ENCODE assay signal across 9 cellular contexts in the genomic region with DNA sequence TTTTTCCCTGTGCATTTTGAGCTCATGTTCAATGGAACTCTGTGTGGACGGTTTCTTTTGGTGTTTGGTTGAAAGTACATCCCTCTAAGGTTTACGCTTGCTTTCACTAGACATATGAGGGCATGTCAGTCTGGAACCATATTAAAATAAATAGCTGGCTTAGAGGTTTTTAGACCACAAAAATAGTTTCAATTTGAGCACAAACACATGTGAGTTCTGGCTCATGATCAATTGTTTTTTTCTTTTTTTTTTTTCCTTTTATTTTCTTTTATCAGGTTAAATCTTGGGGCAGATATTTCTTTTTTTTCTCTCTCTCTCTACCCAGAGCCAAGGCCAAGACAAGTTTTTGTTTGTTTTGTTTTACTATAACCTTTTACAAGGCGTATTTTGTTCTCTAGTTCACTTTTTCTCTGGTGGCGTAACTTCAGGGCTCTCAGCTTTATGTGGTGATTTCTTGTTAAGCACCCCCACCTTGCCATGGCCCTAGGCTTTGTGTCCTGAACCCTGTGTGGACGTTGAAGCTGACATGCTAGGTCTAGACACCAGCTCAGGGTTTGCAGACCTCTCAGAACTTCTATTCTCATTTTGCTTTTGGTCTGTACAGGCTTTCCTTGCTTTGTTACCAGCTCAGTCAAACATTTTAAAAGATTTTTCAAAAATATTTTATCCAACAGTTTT.
A peak's percentile ranks its signal among the peaks of the same experiment; 100 is the strongest.
DNase-seq lines count a peak whose midpoint lies in the region; ATAC-seq and TF ChIP-seq lines count a peak whose summit lies in the region.
"Had no signal": no experiment of that assay in that cellular context is flagged by ENCODE, and none has a peak within 500 bp of the region (broad histone marks: within the 10 kb centered on the region; RNA-seq: fewer than 3 reads in every experiment).

No MANE protein-coding gene starts in this region.

- POLR2A ChIA-PET in CD4-positive, alpha-beta T cell (lab: Charles Lee): no interaction called here

- no peaks in the 10 kb centered on the region for H3K27me3 Mint-ChIP-seq in CD4-positive, alpha-beta T cell
- H3K27me3 Mint-ChIP-seq in activated T-helper 17 cell treated with anti-CD3 and anti-CD28 coated beads, Interleukin-2, amount 50 U/mL, for 72 hours: no peaks in the 10 kb centered on the region
- H3K27me3 Mint-ChIP-seq: naive B cell had no signal

- TF ChIP-seq CTCF in CD4-positive, alpha-beta T cell (IDR thresholded peaks at IDR 0.05): no peak

- no peak overlapping the region for H3K27ac ChIP-seq in CD4-positive, alpha-beta T cell (ENCODE audit: low read depth, low read length)

- H3K27me3 ChIP-seq in CD4-positive, alpha-beta T cell (ENCODE audit: control insufficient read depth, insufficient read depth, low read length): no peaks in the 10 kb centered on the region

- peak overlapping the region; percentile 85 for H3K27ac Mint-ChIP-seq in CD4-positive, alpha-beta T cell
- peak overlapping the region; percentile 88 for H3K27ac Mint-ChIP-seq in activated T-helper 17 cell treated with anti-CD3 and anti-CD28 coated beads, Interleukin-2, amount 50 U/mL, for 72 hours
- H3K27ac Mint-ChIP-seq: naive B cell had no signal

- H3K4me3 Mint-ChIP-seq in CD4-positive, alpha-beta T cell: peak overlapping the region; percentile 58
- H3K4me3 Mint-ChIP-seq in activated T-helper 17 cell treated with anti-CD3 and anti-CD28 coated beads, Interleukin-2, amount 50 U/mL, for 72 hours: peak overlapping the region; percentile 62
- H3K4me3 Mint-ChIP-seq: naive B cell had no signal

- H3K9me3 Mint-ChIP-seq in CD4-positive, alpha-beta T cell: no peaks in the 10 kb centered on the region
- H3K9me3 Mint-ChIP-seq in activated T-helper 17 cell treated with anti-CD3 and anti-CD28 coated beads, Interleukin-2, amount 50 U/mL, for 72 hours: no peaks in the 10 kb centered on the region
- H3K9me3 Mint-ChIP-seq: naive B cell had no signal

- CTCF ChIA-PET in CD4-positive, alpha-beta T cell (lab: Charles Lee): interaction anchor here (0.6 to 1.6 kb wide), 4 partner anchors 8 to 387 kb away, joined by 3 to 8 read pairs (median 4); no protein-coding TSS in a partner anchor

- no peaks in the 10 kb centered on the region for H3K9me3 ChIP-seq in CD4-positive, alpha-beta T cell (ENCODE audit: control insufficient read depth, low read length)

- intact Hi-C loops in CD4-positive, alpha-beta T cell (cut with DNase I, micrococcal nuclease): no loop called here

- H3K4me1 Mint-ChIP-seq in CD4-positive, alpha-beta T cell (ENCODE audit: low read depth): peaks cover 54% of the 10 kb centered on the region
- peaks cover 32% of the 10 kb centered on the region for H3K4me1 Mint-ChIP-seq in activated T-helper 17 cell treated with anti-CD3 and anti-CD28 coated beads, Interleukin-2, amount 50 U/mL, for 72 hours

- ATAC-seq in CD4-positive, alpha-beta T cell (ENCODE audit: poor library complexity): peak; percentile 35
- ATAC-seq in GM19351 (IDR thresholded peaks at IDR 0.05; ENCODE audit: unreplicated experiment) (peak; percentile 70), HG03039 (IDR thresholded peaks at IDR 0.05; ENCODE audit: unreplicated experiment) (peak; percentile 64)
- ATAC-seq in activated T-helper 17 cell treated with anti-CD3 and anti-CD28 coated beads, Interleukin-2, amount 50 U/mL, for 72 hours (replicated peaks): peak; percentile 57

- DNase-seq in CD4-positive, alpha-beta T cell: no peak
- DNase-seq in NCI-H345 treated with DMSO at 0.1 percent for 48 hours (lab: John Stamatoyannopoulos, UW; ENCODE audit: unreplicated experiment) (no peak), NCI-H774 (lab: John Stamatoyannopoulos, UW) (no peak), Ammon's horn (ENCODE audit: low spot score) (no peak), NCI-H446 treated with DMSO at 0.1 percent for 48 hours (lab: John Stamatoyannopoulos, UW) (no peak)
- DNase-seq: naive B cell had no signal

- H3K36me3 Mint-ChIP-seq in CD4-positive, alpha-beta T cell (ENCODE audit: low read depth): peaks cover 9% of the 10 kb centered on the region
- peaks cover 21% of the 10 kb centered on the region for H3K36me3 Mint-ChIP-seq in activated T-helper 17 cell treated with anti-CD3 and anti-CD28 coated beads, Interleukin-2, amount 50 U/mL, for 72 hours (ENCODE audit: low read depth)
- H3K36me3 Mint-ChIP-seq: naive B cell had no signal
